Comparison of ENCODE assay signal across 8 cellular contexts in genomic region chr11:121292503-121293275, GRCh38. TPM values are rescaled to one million over a fixed set of nuclear protein-coding genes. Genes with fewer than 3 reads are reported as not detected.
DNase-seq lines count a peak whose midpoint lies in the region; TF ChIP-seq lines count a peak whose summit lies in the region.

A gene with protein sequence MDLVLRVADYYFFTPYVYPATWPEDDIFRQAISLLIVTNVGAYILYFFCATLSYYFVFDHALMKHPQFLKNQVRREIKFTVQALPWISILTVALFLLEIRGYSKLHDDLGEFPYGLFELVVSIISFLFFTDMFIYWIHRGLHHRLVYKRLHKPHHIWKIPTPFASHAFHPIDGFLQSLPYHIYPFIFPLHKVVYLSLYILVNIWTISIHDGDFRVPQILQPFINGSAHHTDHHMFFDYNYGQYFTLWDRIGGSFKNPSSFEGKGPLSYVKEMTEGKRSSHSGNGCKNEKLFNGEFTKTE (plus strand): TSS chr11:121292771. CDS start chr11:121303376, 10,605 bp downstream.

- DNase-seq in GM04503 (ENCODE audit: low read depth), result peak; percentile 53
- DNase-seq in HFFc6, result peak; percentile 88
- peak; percentile 96 for DNase-seq in NB4 (ENCODE audit: low read depth)
- DNase-seq in SK-N-MC (ENCODE audit: low read depth, low spot score), result no peak
- DNase-seq in activated naive CD4-positive, alpha-beta T cell treated with anti-CD3 and anti-CD28 coated beads, Interleukin-2, amount 50 U/mL, for 16 hours, result peak; percentile 94
- DNase-seq in germinal center (ENCODE audit: low spot score), result peak; percentile 96
- peak; percentile 61 for DNase-seq in non-pigmented ciliary epithelial cell (ENCODE audit: low read depth)
- peak; percentile 96 for DNase-seq in superior temporal gyrus (ENCODE audit: extremely low spot score)

- peak within 1 kb of the TSS; percentile 86 for H3K9ac ChIP-seq in SK-N-MC (ENCODE audit: insufficient read length)

- peak within 1 kb of the TSS; percentile 73 for H3K27ac Mint-ChIP-seq in HFFc6

- no peak within 1 kb of the TSS for H3K27ac ChIP-seq in SK-N-MC

- H3K4me1 Mint-ChIP-seq in HFFc6 (ENCODE audit: low read depth), result peaks cover 15% of the 10 kb centered on the region

- peaks cover 28% of the 10 kb centered on the region for H3K27me3 Mint-ChIP-seq in HFFc6 (ENCODE audit: insufficient read depth)

- no peak for TF ChIP-seq CTCF in HFFc6 (IDR thresholded peaks at IDR 0.05)
- TF ChIP-seq CTCF in NB4 (IDR thresholded peaks at IDR 0.05; ENCODE audit: low read depth, low read length), result no peak

- H3K9me3 ChIP-seq in SK-N-MC (ENCODE audit: low read depth, low read length), result no peaks in the 10 kb centered on the region

- H3K4me3 ChIP-seq in NB4 (ENCODE audit: low read depth, low read length) (peak within 1 kb of the TSS; percentile 82), SK-N-MC (peak within 1 kb of the TSS; percentile 95)

- peak within 1 kb of the TSS; percentile 92 for H3K4me3 Mint-ChIP-seq in HFFc6

- H3K9me3 Mint-ChIP-seq in HFFc6, result peaks cover 5% of the 10 kb centered on the region; the same call in 1 of the 2 replicates

- peak; percentile 74 for TF ChIP-seq POLR2A in NB4 (IDR thresholded peaks at IDR 0.05; ENCODE audit: extremely low read depth, insufficient read length)

- H3K36me3 ChIP-seq in SK-N-MC (ENCODE audit: insufficient read depth, low read length), result peaks cover 16% of the 10 kb centered on the region

- H3K36me3 Mint-ChIP-seq in HFFc6 (ENCODE audit: low read depth), result peaks cover 5% of the 10 kb centered on the region; the same call in 1 of the 2 replicates

RNA-seq across cellular contexts. Expression of the gene that starts here (rescaled TPM):
- total RNA-seq in HFFc6 (2021; fragmentation: NEBNext Ultra II Directional; extraction: Animal tissue kit (Norgen Biotek cat#: 25700)), result 10 to 100 TPM; 17.8 to 24.9 (median 22.8) TPM
